ENCODE assay signal across 1 cellular context in genomic region chr6:37005827-37006514, GRCh38.
TF ChIP-seq lines count a peak whose summit lies in the region.

No MANE protein-coding gene starts in this region.

TF ChIP-seq in GM12878, 131 proteins besides CTCF, POLR2A, EP300 and RAD21:
- TF ChIP-seq IRF5 (IDR thresholded peaks at IDR 0.05; ENCODE audit: borderline replicate concordance) (no peak), IKZF2 (IDR thresholded peaks at IDR 0.05) (no peak), NFXL1 (IDR thresholded peaks at IDR 0.05; ENCODE audit: borderline replicate concordance) (no peak), ZBTB4 (CRISPR knock-in tag; IDR thresholded peaks at IDR 0.05) (no peak), RUNX3 (IDR thresholded peaks at IDR 0.05; ENCODE audit: low read length) (peak; percentile 23; the same call in 1 of the 2 replicates), SMC3 (IDR thresholded peaks at IDR 0.05; ENCODE audit: borderline replicate concordance, low read length) (no peak), NR2F1 (conservative IDR thresholded peaks at IDR 0.05) (no peak), FOS (IDR thresholded peaks at IDR 0.05; ENCODE audit: borderline replicate concordance, extremely low read depth, insufficient read length) (no peak), POLR2AphosphoS5 (IDR thresholded peaks at IDR 0.05; ENCODE audit: low read length) (0 out of 2 replicates have a peak, but pooled peaks have one; percentile 0), SIX5 (IDR thresholded peaks at IDR 0.05; ENCODE audit: low read depth, low read length, severe bottlenecking) (no peak), MLLT1 (IDR thresholded peaks at IDR 0.05) (no peak), SIN3A (IDR thresholded peaks at IDR 0.05; ENCODE audit: low read depth, low read length) (no peak), NR2C2 (IDR thresholded peaks at IDR 0.05; ENCODE audit: borderline replicate concordance, control insufficient read depth, insufficient read length, low read depth) (no peak), BACH1 (IDR thresholded peaks at IDR 0.05; ENCODE audit: borderline replicate concordance) (no peak), WRNIP1 (IDR thresholded peaks at IDR 0.05; ENCODE audit: borderline replicate concordance, low read depth, low read length) (peak; percentile 62; the same call in 1 of the 2 replicates), RB1 (IDR thresholded peaks at IDR 0.05; ENCODE audit: borderline replicate concordance) (no peak)
TF ChIP-seq in GM12878: peak in this region for 3.
